18 cellular contexts compared by ENCODE assay signal in genomic region chrX:44748014-44748413, GRCh38.
DNase-seq lines count a peak whose midpoint lies in the region; ATAC-seq, FAIRE-seq and TF ChIP-seq lines count a peak whose summit lies in the region.
"Had no signal": no experiment of that assay in that cellular context is flagged by ENCODE, and none has a peak within 500 bp of the region (broad histone marks: within the 10 kb centered on the region; RNA-seq: fewer than 3 reads in every experiment).

No MANE protein-coding gene starts in this region.

- H4K91ac ChIP-seq in mesenchymal stem cell (ENCODE audit: low read length): no peak overlapping the region

- H3K4ac ChIP-seq in mesenchymal stem cell (ENCODE audit: low read depth in 1 of 2, low read length in 2 of 2): no peak overlapping the region

- no peak overlapping the region for H4K8ac ChIP-seq in mesenchymal stem cell (ENCODE audit: low read length)

- H2BK15ac ChIP-seq in mesenchymal stem cell (ENCODE audit: low read depth, poor library complexity, severe bottlenecking): no peak overlapping the region

- no peak for TF ChIP-seq CTCF in D721Med (IDR thresholded peaks at IDR 0.05; ENCODE audit: insufficient read depth, missing control alignments)
- TF ChIP-seq CTCF in bronchial epithelial cell (IDR thresholded peaks at IDR 0.05; ENCODE audit: insufficient read depth, low read length, severe bottlenecking): no peak

- H3K14ac ChIP-seq in mesenchymal stem cell (ENCODE audit: low read length in 2 of 2): no peak overlapping the region

- in situ Hi-C loops in ACHN (cut with HindIII; ENCODE audit: low pct_ligation_motif_present, low pct_unique_long_range_greater_than_20kb, low sequenced_read_pairs): no loop called here

- no peak overlapping the region for H3K4me2 ChIP-seq in mesenchymal stem cell (ENCODE audit: low read length, poor library complexity, severe bottlenecking)

- no peaks in the 10 kb centered on the region for H3K9me3 ChIP-seq in mesenchymal stem cell (ENCODE audit: control insufficient read depth, low read length)

- H2BK120ac ChIP-seq in mesenchymal stem cell (ENCODE audit: low read depth, low read length): no peak overlapping the region

- no peak overlapping the region for H3K23ac ChIP-seq in mesenchymal stem cell (ENCODE audit: low read length in 2 of 2)

- H3K4me1 ChIP-seq in mesenchymal stem cell (ENCODE audit: control insufficient read depth, insufficient read depth, low read depth, low read length): no peaks in the 10 kb centered on the region
- H3K4me1 ChIP-seq: parathyroid adenoma had no signal

- no peaks in the 10 kb centered on the region for H3K36me3 ChIP-seq in bronchial epithelial cell (ENCODE audit: control insufficient read depth, insufficient read depth, low read length)
- no peaks in the 10 kb centered on the region for H3K36me3 ChIP-seq in mesenchymal stem cell (ENCODE audit: control insufficient read depth in 1 of 2, insufficient read depth in 2 of 2, low read depth in 1 of 2, low read length in 2 of 2)

- no peak overlapping the region for H3K4me3 ChIP-seq in bronchial epithelial cell (ENCODE audit: low read depth, low read length)
- H3K4me3 ChIP-seq in mesenchymal stem cell (ENCODE audit: insufficient read depth in 1 of 2, low read depth in 1 of 2, low read length in 2 of 2): no peak overlapping the region

- ATAC-seq in GM19351 (IDR thresholded peaks at IDR 0.05; ENCODE audit: unreplicated experiment): no peak
- no peak for ATAC-seq in HG02798 (IDR thresholded peaks at IDR 0.05; ENCODE audit: poor library complexity, unreplicated experiment)
- ATAC-seq in HG03460 (IDR thresholded peaks at IDR 0.05; ENCODE audit: unreplicated experiment): no peak

- no peak overlapping the region for H2AFZ ChIP-seq in mesenchymal stem cell (ENCODE audit: low read depth, low read length)
- H2AFZ ChIP-seq: parathyroid adenoma had no signal

- H3K27me3 ChIP-seq in bronchial epithelial cell (ENCODE audit: control insufficient read depth, insufficient read depth, low read length): no peaks in the 10 kb centered on the region
- peaks cover 0 to 8% of the 10 kb centered on the region in 2 experiments for H3K27me3 ChIP-seq in mesenchymal stem cell (ENCODE audit: control insufficient read depth in 1 of 2, insufficient read depth in 1 of 2, low read length in 2 of 2)

- H3K9ac ChIP-seq in mesenchymal stem cell (ENCODE audit: low read length): peak overlapping the region; percentile 63
- H3K9ac ChIP-seq: parathyroid adenoma had no signal

- DNase-seq in D721Med (ENCODE audit: insufficient read length, low spot score): peak; percentile 16
- peak; percentile 44 for DNase-seq in LHCN-M2 (ENCODE audit: low read depth)
- peak; percentile 63 for DNase-seq in bronchial epithelial cell (ENCODE audit: low read depth)
- peak; percentile 23 for DNase-seq in mesenchymal stem cell
- DNase-seq in ACHN: no peak
- DNase-seq: activated CD4-positive, alpha-beta T cell treated with anti-CD3 and anti-CD28 coated beads for 48 hours; caudate nucleus; DND-41; endodermal cell; head of caudate nucleus; NCI-H187 treated with DMSO at 0.1 percent for 48 hours; NCI-H526 treated with DMSO at 0.1 percent for 48 hours; stimulated activated CD4-positive, alpha-beta T cell treated with anti-CD3 and anti-CD28 coated beads, Interleukin-12 subunit alpha, Interleukin-12 subunit beta, amount 100 ng/mL, for 4 hours had no signal

- H3K18ac ChIP-seq in mesenchymal stem cell (ENCODE audit: low read depth in 1 of 2, low read length in 2 of 2): no peak overlapping the region

- no CpG with 5 or more reads among the region's 2 CpGs for WGBS in mesenchymal stem cell

- H2BK12ac ChIP-seq in mesenchymal stem cell (ENCODE audit: low read length in 2 of 2): no peak overlapping the region

- H3K79me1 ChIP-seq in mesenchymal stem cell (replicated peaks; ENCODE audit: low read length, poor library complexity, severe bottlenecking): no peaks in the 10 kb centered on the region

- no peak overlapping the region for H2BK5ac ChIP-seq in mesenchymal stem cell (ENCODE audit: low read depth, low read length, poor library complexity, severe bottlenecking)

- FAIRE-seq in D721Med (lab: Jason Lieb, UNC) (peak; percentile 16), bronchial epithelial cell (lab: Jason Lieb, UNC) (no peak)

- H3K27ac ChIP-seq in mesenchymal stem cell (ENCODE audit: low read length, poor library complexity, severe bottlenecking): no peak overlapping the region
- H3K27ac ChIP-seq: C4-2B, parathyroid adenoma had no signal

- H2AK5ac ChIP-seq in mesenchymal stem cell (ENCODE audit: low read length, severe bottlenecking): no peak overlapping the region
